ENCODE assay signal across 8 cellular contexts in the genomic region with DNA sequence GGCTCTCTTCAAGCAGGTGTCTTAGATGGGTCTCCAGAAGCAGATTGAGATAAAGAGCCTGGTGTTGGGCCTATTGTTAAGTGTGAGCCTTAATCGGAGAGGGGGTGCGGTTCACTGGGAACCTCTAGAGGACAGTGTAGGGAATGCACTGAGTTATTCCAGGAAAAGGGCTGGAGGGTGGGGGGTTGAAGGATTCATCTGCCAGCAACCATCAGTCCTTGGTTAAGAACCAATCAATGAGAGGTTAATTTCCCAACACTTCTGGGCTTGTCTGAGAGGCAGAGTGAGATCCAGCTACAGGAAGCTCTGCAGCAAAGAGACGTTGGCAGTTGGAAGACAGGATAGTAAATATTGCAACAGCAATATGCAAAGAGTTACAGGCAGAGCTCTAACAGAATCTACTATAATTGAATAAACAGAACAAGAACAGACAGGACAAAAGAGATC. TPM values are rescaled to one million over a fixed set of nuclear protein-coding genes. Genes with fewer than 3 reads are reported as not detected.
DNase-seq lines count a peak whose midpoint lies in the region; ATAC-seq and TF ChIP-seq lines count a peak whose summit lies in the region.

No MANE protein-coding gene starts in this region.

- no peak overlapping the region for H3K4me3 Mint-ChIP-seq in GM23338

- no peaks in the 10 kb centered on the region for H3K4me1 Mint-ChIP-seq in GM23338

- ATAC-seq in GM23338 (no peak), heart right ventricle (peak in 4 of 8 donors; percentile 53 to 74 (median 61)), GM19467 (IDR thresholded peaks at IDR 0.05; ENCODE audit: unreplicated experiment) (no peak)

- TF ChIP-seq CTCF in GM23338 (conservative IDR thresholded peaks at IDR 0.05; ENCODE audit: low read depth in 2 of 2), result peak; percentile 28 to 39; a peak in 3 of 4 replicates
- TF ChIP-seq CTCF in PC-9 (conservative IDR thresholded peaks at IDR 0.05), result peak; percentile 91
- TF ChIP-seq CTCF in heart right ventricle (IDR thresholded peaks at IDR 0.05), result peak; percentile 33 to 65 (median 55)

- 2% methylated on average over 3 of the region's 3 CpGs for WGBS in heart right ventricle, 2 donors

- DNase-seq in GM23338 (ENCODE audit: low spot score), result peak; percentile 46
- DNase-seq in PC-9, result peak; percentile 58 to 81
- peak; percentile 27 for DNase-seq in activated naive CD4-positive, alpha-beta T cell treated with Interleukin-2 at 50 U/mL for 16 hours
- peak in 1 of 2 donors; percentile 15 for DNase-seq in heart right ventricle
- DNase-seq in stimulated activated CD4-positive, alpha-beta T cell treated with anti-CD3 and anti-CD28 coated beads, Interleukin-1b, Interleukin-23, amount 100 ng/mL, for 24 hours (ENCODE audit: low read depth in 4 of 4, low spot score in 1 of 4), result peak in 3 of 4 experiments; percentile 3 to 21 (median 4)
- DNase-seq in NCI-H128 (lab: John Stamatoyannopoulos, UW; ENCODE audit: unreplicated experiment), result no peak

- no peaks in the 10 kb centered on the region for H3K36me3 ChIP-seq in BLaER1
- no peaks in the 10 kb centered on the region; the same call in 1 of the 2 replicates for H3K36me3 ChIP-seq in GM23338 (ENCODE audit: insufficient read depth)
- H3K36me3 ChIP-seq in PC-9 (ENCODE audit: low read depth), result no peaks in the 10 kb centered on the region
- no peaks in the 10 kb centered on the region for H3K36me3 ChIP-seq in heart right ventricle

- BruUV-seq in PC-9 (replicated peaks; lab: Mats Ljungman, UMichigan), result no TSS peak

- H3K27ac ChIP-seq in BLaER1, result peak overlapping the region; percentile 83
- H3K27ac ChIP-seq in GM23338 (ENCODE audit: low read depth), result no peak overlapping the region
- no peak overlapping the region for H3K27ac ChIP-seq in PC-9
- H3K27ac ChIP-seq in heart right ventricle, result no peak overlapping the region

- peaks cover 92% of the 10 kb centered on the region for H3K9me3 Mint-ChIP-seq in GM23338

- H3K27ac Mint-ChIP-seq in GM23338, result no peak overlapping the region

- H3F3A ChIP-seq in GM23338 (replicated peaks; ENCODE audit: low read depth) (no peaks in the 10 kb centered on the region), PC-9 (ENCODE audit: insufficient read depth, low read depth) (peaks cover 21% of the 10 kb centered on the region)

- H3K9me2 ChIP-seq in GM23338 (ENCODE audit: insufficient read depth) (no peaks in the 10 kb centered on the region), PC-9 (ENCODE audit: insufficient read depth) (no peaks in the 10 kb centered on the region)

- H3K4me1 ChIP-seq in BLaER1 (peaks cover 81% of the 10 kb centered on the region), GM23338 (ENCODE audit: insufficient read depth) (no peaks in the 10 kb centered on the region), PC-9 (replicated peaks; ENCODE audit: insufficient read depth) (peaks cover 16% of the 10 kb centered on the region), heart right ventricle (peaks cover 0 to 3% (median 0%) of the 10 kb centered on the region in 9 donors)

- no peaks in the 10 kb centered on the region for H3K79me2 ChIP-seq in GM23338 (replicated peaks; ENCODE audit: insufficient read depth)
- no peaks in the 10 kb centered on the region for H3K79me2 ChIP-seq in PC-9 (ENCODE audit: low read depth)

- H3K9ac ChIP-seq in BLaER1, result peak overlapping the region; percentile 26

- H3K4me2 ChIP-seq in BLaER1 (peak overlapping the region; percentile 84), GM23338 (no peak overlapping the region), PC-9 (0 out of 2 replicates have a peak overlapping the region, but pooled peaks have one; percentile 0)

- H2AFZ ChIP-seq in GM23338 (no peak overlapping the region), PC-9 (no peak overlapping the region)

- H3K27me3 ChIP-seq in BLaER1 (no peaks in the 10 kb centered on the region), GM23338 (ENCODE audit: insufficient read depth) (no peaks in the 10 kb centered on the region), PC-9 (ENCODE audit: insufficient read depth, low read depth) (no peaks in the 10 kb centered on the region), heart right ventricle (peaks cover 0 to 44% (median 25%) of the 10 kb centered on the region in 7 donors)

- intact Hi-C loops in PC-9 (cut with micrococcal nuclease; ENCODE audit: unreplicated experiment) (loop anchor here (1.0 kb wide), 2 partner anchors 54 to 240 kb away; partner anchors contain the start of gene OR10H1), heart right ventricle (cut with DNase I) (loop anchor here in 7 of 10 donors (1.0 to 10.0 kb wide), 7 partner anchors 237 to 287 kb away; no protein-coding TSS in a partner anchor)

- H4K20me1 ChIP-seq in BLaER1, result no peaks in the 10 kb centered on the region
- no peaks in the 10 kb centered on the region for H4K20me1 ChIP-seq in GM23338 (replicated peaks; ENCODE audit: insufficient read depth)
- no peaks in the 10 kb centered on the region for H4K20me1 ChIP-seq in PC-9 (ENCODE audit: insufficient read depth)

- peaks cover 4% of the 10 kb centered on the region for H3K27me3 Mint-ChIP-seq in GM23338 (ENCODE audit: insufficient read depth, low read depth, poor library complexity)

- CTCF ChIA-PET in PC-9 (lab: Charles Lee), result interaction anchor here (0.6 kb wide), 1 partner anchor 1005 kb away, joined by 3 read pairs; no protein-coding TSS in a partner anchor

- no peak overlapping the region for H3K4me3 ChIP-seq in BLaER1
- no peak overlapping the region for H3K4me3 ChIP-seq in GM23338
- no peak overlapping the region for H3K4me3 ChIP-seq in PC-9
- no peak overlapping the region for H3K4me3 ChIP-seq in heart right ventricle

- H3K9me3 ChIP-seq in BLaER1 (no peaks in the 10 kb centered on the region), PC-9 (ENCODE audit: insufficient read depth, low read depth) (no peaks in the 10 kb centered on the region), heart right ventricle (no peaks in the 10 kb centered on the region)

- peaks cover 37% of the 10 kb centered on the region for H3K36me3 Mint-ChIP-seq in GM23338 (ENCODE audit: low read depth)

- POLR2A ChIA-PET in PC-9 (lab: Charles Lee; ENCODE audit: unreplicated experiment), result no interaction called here

TF ChIP-seq in GM23338, 12 proteins besides CTCF, POLR2A, EP300 and RAD21:
- TF ChIP-seq POLR2AphosphoS5 (IDR thresholded peaks at IDR 0.05; ENCODE audit: low read depth) (no peak), EZH2phosphoT487 (IDR thresholded peaks at IDR 0.05; ENCODE audit: unreplicated experiment) (no peak), STAT1 (IDR thresholded peaks at IDR 0.05; ENCODE audit: unreplicated experiment) (no peak), CREB1 (CRISPR knock-in tag; IDR thresholded peaks at IDR 0.05; ENCODE audit: low read depth) (no peak)

RNA-seq across cellular contexts. Expression of gene CYP4F2, which starts 28.7 kb away (rescaled TPM):
- total RNA-seq in GM23338 (2014; rRNA removed; shearing (Covaris generic)), result not detected in 2 replicates
- polyA plus RNA-seq in GM23338 (2016; fragmentation: Nextera tagmentation; extraction: Ambion mirVana), result not detected in 2 replicates
- total RNA-seq in PC-9 (2021), result 0.31 and 1.1 TPM in 2 replicates
- total RNA-seq in heart right ventricle, result not detected
- not detected for polyA plus RNA-seq in heart right ventricle

RNA-seq across cellular contexts. Expression of gene OR10H1, which starts 53.7 kb away (rescaled TPM):
- not detected in 2 replicates for total RNA-seq in GM23338 (2014; rRNA removed; shearing (Covaris generic))
- polyA plus RNA-seq in GM23338 (2016; fragmentation: Nextera tagmentation; extraction: Ambion mirVana) (0.05 TPM in 1 of 2 replicates, not detected in the other), heart right ventricle (not detected)
- total RNA-seq in PC-9 (2021) (0.20 TPM in 1 of 2 replicates, not detected in the other), heart right ventricle (not detected)

Comparison
In these comparisons a context has a peak if more than half of its experiments do, and no peak if none do; other contexts are left out.
1. CTCF ChIP-seq: peak in every context shown above with its lines; median percentile 91 in PC-9; 55 in heart right ventricle; 34 in GM23338.